ENCODE assay signal across 8 cellular contexts in genomic region chr7:155803418-155804376, GRCh38. TPM values are rescaled to one million over a fixed set of nuclear protein-coding genes. Genes with fewer than 3 reads are reported as not detected.
DNase-seq lines count a peak whose midpoint lies in the region; TF ChIP-seq lines count a peak whose summit lies in the region.

No MANE protein-coding gene starts in this region.

- peaks cover 0 to 25% of the 10 kb centered on the region in 2 donors for H3K27me3 ChIP-seq in Peyer's patch

- H3K4me1 ChIP-seq in Peyer's patch, result peaks cover 0 to 54% (median 21%) of the 10 kb centered on the region in 4 donors

- DNase-seq in NCI-H1417 (lab: John Stamatoyannopoulos, UW), result peak; percentile 53 to 77 (median 73)
- no peak for DNase-seq in NCI-H1417 treated with DMSO at 0.1 percent for 48 hours (lab: John Stamatoyannopoulos, UW)
- DNase-seq in Peyer's patch, result peak in 2 of 3 donors; percentile 64 to 74
- DNase-seq in fibroblast of pulmonary artery (ENCODE audit: low read depth), result no peak
- DNase-seq in skeletal muscle cell (ENCODE audit: low read depth), result no peak
- no peak for DNase-seq in occipital lobe (lab: John Stamatoyannopoulos, UW)
- DNase-seq in hippocampal formation (lab: John Stamatoyannopoulos, UW), result no peak
- DNase-seq in cortex of kidney (lab: John Stamatoyannopoulos, UW), result no peak

- peak overlapping the region in 1 of 4 donors; percentile 43 for H3K27ac ChIP-seq in Peyer's patch

- peak overlapping the region in 3 of 4 donors; percentile 30 to 42 (median 37) for H3K4me3 ChIP-seq in Peyer's patch
- H3K4me3 ChIP-seq in fibroblast of pulmonary artery (replicated peaks; ENCODE audit: low read depth, low read length), result peak overlapping the region; percentile 36
- peak overlapping the region; percentile 37 for H3K4me3 ChIP-seq in skeletal muscle cell (ENCODE audit: low read depth, low read length)

- H3K9me3 ChIP-seq in Peyer's patch, result no peaks in the 10 kb centered on the region

- no peak for TF ChIP-seq CTCF in Peyer's patch (IDR thresholded peaks at IDR 0.05)
- no peak for TF ChIP-seq CTCF in fibroblast of pulmonary artery (IDR thresholded peaks at IDR 0.05; ENCODE audit: low read length, missing control alignments)

- no peaks in the 10 kb centered on the region for H3K36me3 ChIP-seq in Peyer's patch

- no peak for TF ChIP-seq POLR2A in Peyer's patch (IDR thresholded peaks at IDR 0.05)

RNA-seq across cellular contexts. Expression of gene SHH, which starts 8.6 kb away (rescaled TPM):
- total RNA-seq in Peyer's patch (1 to 10 TPM in 3 of 4 donors, not detected in 1; 1.4 to 2.5 (median 2.1) TPM), occipital lobe (0.62 TPM)

Comparison
In these comparisons a context has a peak if more than half of its experiments do, and no peak if none do; other contexts are left out.
1. DNase-seq: peak in NCI-H1417 (3 of 3) and Peyer's patch (2 of 3); none in NCI-H1417 treated with DMSO at 0.1 percent for 48 hours (single experiment), fibroblast of pulmonary artery (single experiment), skeletal muscle cell (single experiment), occipital lobe (single experiment), hippocampal formation (0 of 2) and cortex of kidney (single experiment).
2. Peak in every context shown above with its lines, with median percentiles within 50 percentile points of each other: H3K4me3 ChIP-seq.